8 cellular contexts compared by ENCODE assay signal in genomic region chr1:182789138-182790076, GRCh38.
DNase-seq lines count a peak whose midpoint lies in the region; ATAC-seq lines count a peak whose summit lies in the region.

TSS of gene NPL (plus strand) at chr1:182789773. CDS start at chr1:182794372, 4,599 bp downstream.

- peaks cover 13% of the 10 kb centered on the region; the same call in 1 of the 2 replicates for H3K27me3 ChIP-seq in iPS DF 6.9 (ENCODE audit: control insufficient read depth, insufficient read depth, low read length)

- DNase-seq in NCI-H1694 (lab: John Stamatoyannopoulos, UW) (peak; percentile 37), T-helper 9 cell (peak; percentile 80), astrocyte of the hippocampus (ENCODE audit: low read depth, low spot score) (peak; percentile 89), iPS DF 6.9 (ENCODE audit: low read depth, low spot score) (no peak), skeletal muscle cell (ENCODE audit: low read depth) (peak; percentile 37), OCI-M2 (lab: John Stamatoyannopoulos, UW; ENCODE audit: unreplicated experiment) (no peak)

- no peaks in the 10 kb centered on the region for H3K36me3 ChIP-seq in iPS DF 6.9 (ENCODE audit: control insufficient read depth, insufficient read depth, low read length)

- H3K27ac ChIP-seq in iPS DF 6.9 (ENCODE audit: low read length): no peak within 1 kb of the TSS

- ATAC-seq in GM18502 (IDR thresholded peaks at IDR 0.05; ENCODE audit: poor library complexity, unreplicated experiment) (peak; percentile 96), HG02840 (IDR thresholded peaks at IDR 0.05; ENCODE audit: low FRiP score, unreplicated experiment) (peak; percentile 87)

- WGBS in iPS DF 6.9 (ENCODE audit: insufficient coverage, insufficient read length): no CpG with 5 or more reads among the region's 93 CpGs

- H3K4me3 ChIP-seq in iPS DF 6.9 (ENCODE audit: low read length) (peak within 1 kb of the TSS; percentile 75), skeletal muscle cell (ENCODE audit: low read depth, low read length) (peak within 1 kb of the TSS; percentile 70)

- H3K9me3 ChIP-seq in iPS DF 6.9 (ENCODE audit: control insufficient read depth, insufficient read depth, low read length): no peaks in the 10 kb centered on the region

- no peaks in the 10 kb centered on the region for H3K4me1 ChIP-seq in iPS DF 6.9 (ENCODE audit: control insufficient read depth, insufficient read depth, low read length)

Comparison
In these comparisons a context has a peak if more than half of its experiments do, and no peak if none do; other contexts are left out.
1. DNase-seq: peak in NCI-H1694 (single experiment), T-helper 9 cell (single experiment), astrocyte of the hippocampus (single experiment) and skeletal muscle cell (single experiment); none in iPS DF 6.9 (single experiment) and OCI-M2 (single experiment).